In the genomic region with DNA sequence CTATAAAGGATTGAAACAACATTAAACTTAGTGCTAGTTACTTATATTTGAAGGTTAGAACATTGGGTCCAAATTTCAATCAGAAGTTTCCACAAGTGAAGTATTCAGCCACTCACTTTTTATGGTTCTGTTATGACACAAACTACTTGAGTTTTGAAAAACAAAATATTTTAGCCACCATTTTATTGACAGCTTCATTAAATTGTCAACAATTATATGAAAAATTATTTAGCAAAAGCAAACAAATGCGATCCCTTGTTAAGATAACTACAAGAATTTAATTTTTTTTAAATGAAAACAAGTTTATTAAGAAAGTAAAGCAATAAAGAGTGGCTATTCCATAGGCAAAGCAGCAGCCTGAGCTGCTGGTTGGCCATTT, we compare ENCODE assay signal across 28 cellular contexts. TPM values are rescaled to one million over a fixed set of nuclear protein-coding genes. Genes with fewer than 3 reads are reported as not detected.
"Had no signal": no experiment of that assay in that cellular context is flagged by ENCODE, and none has a peak within 500 bp of the region (broad histone marks: within the 10 kb centered on the region; RNA-seq: fewer than 3 reads in every experiment).

No MANE protein-coding gene starts in this region.

- H3K36me3 ChIP-seq: ascending aorta, brain microvascular endothelial cell, pancreas, vagina had no signal

- H3K9me3 ChIP-seq: ascending aorta, mucosa of descending colon, pancreas, psoas muscle, vagina had no signal

- H3K4me3 ChIP-seq: ascending aorta, dorsolateral prefrontal cortex, mucosa of descending colon, skin epidermis, vagina had no signal

- H3K9me3 Mint-ChIP-seq: activated CD4-positive, alpha-beta T cell treated with anti-CD3 and anti-CD28 coated beads, Interleukin-2, amount 10 ng/mL, durations not matched to agents 7 days and 5 days; activated CD8-positive, alpha-beta T cell treated with anti-CD3 and anti-CD28 coated beads for 36 hours; activated naive CD4-positive, alpha-beta T cell treated with anti-CD3 and anti-CD28 coated beads, Interleukin-2, amount 50 U/mL, for 72 hours; effector memory CD8-positive, alpha-beta T cell; nephron progenitor cell; stimulated activated memory B cell treated with anti-CD40 and anti-IgM and Interleukin-4, amounts not matched to agents 10 μg/mL and 1 μg/mL and 100 μg/mL, for 72 hours; T-cell; T-helper 2 cell treated with Interferon-gamma antibody and Interleukin-4, amounts not matched to agents 5 μg/mL and 100 μg/mL, for 36 hours had no signal

- H3K36me3 Mint-ChIP-seq: stimulated activated memory B cell treated with anti-CD40 and anti-IgM and Interleukin-4, amounts not matched to agents 10 μg/mL and 1 μg/mL and 100 μg/mL, for 72 hours; T-cell had no signal

- ATAC-seq: activated CD8-positive, alpha-beta memory T cell treated with anti-CD3 and anti-CD28 coated beads, Interleukin-2, amount 10 ng/mL, durations not matched to agents 7 days and 5 days; activated CD8-positive, alpha-beta T cell treated with anti-CD3 and anti-CD28 coated beads for 36 hours; activated naive CD4-positive, alpha-beta T cell treated with anti-CD3 and anti-CD28 coated beads, Interleukin-2, amount 50 U/mL, for 72 hours; effector memory CD8-positive, alpha-beta T cell; left ventricle myocardium superior; mucosa of descending colon; psoas muscle; right cardiac atrium; stimulated activated memory B cell treated with anti-CD40 and anti-IgM and Interleukin-4, amounts not matched to agents 10 μg/mL and 1 μg/mL and 100 μg/mL, for 72 hours; T-cell had no signal

- DNase-seq: activated CD4-positive, alpha-beta T cell treated with anti-CD3 and anti-CD28 coated beads, Interleukin-2, amount 10 ng/mL, durations not matched to agents 7 days and 5 days; activated CD4-positive, CD25-positive, alpha-beta regulatory T cell treated with anti-CD3 and anti-CD28 coated beads, Interleukin-2, amount 50 U/mL, for 72 hours; activated CD8-positive, alpha-beta memory T cell treated with anti-CD3 and anti-CD28 coated beads, Interleukin-2, amount 10 ng/mL, durations not matched to agents 7 days and 5 days; activated CD8-positive, alpha-beta T cell treated with anti-CD3 and anti-CD28 coated beads for 36 hours; caudate nucleus; dorsolateral prefrontal cortex; effector memory CD8-positive, alpha-beta T cell; foreskin fibroblast; kidney; left ventricle myocardium superior; mesendoderm; mucosa of descending colon; nephron progenitor cell; psoas muscle; right cardiac atrium; stimulated activated CD4-positive, alpha-beta T cell treated with anti-CD3 and anti-CD28 coated beads, Interleukin-2, amount 100 ng/mL, for 24 hours; T-cell; trophoblast cell had no signal

- H3K27ac Mint-ChIP-seq: activated CD4-positive, alpha-beta T cell treated with anti-CD3 and anti-CD28 coated beads, Interleukin-2, amount 10 ng/mL, durations not matched to agents 7 days and 5 days; activated CD8-positive, alpha-beta memory T cell treated with anti-CD3 and anti-CD28 coated beads, Interleukin-2, amount 10 ng/mL, durations not matched to agents 7 days and 5 days; activated CD8-positive, alpha-beta T cell treated with anti-CD3 and anti-CD28 coated beads for 36 hours; activated naive CD4-positive, alpha-beta T cell treated with anti-CD3 and anti-CD28 coated beads, Interleukin-2, amount 50 U/mL, for 72 hours; effector memory CD8-positive, alpha-beta T cell; nephron progenitor cell; stimulated activated memory B cell treated with anti-CD40 and anti-IgM and Interleukin-4, amounts not matched to agents 10 μg/mL and 1 μg/mL and 100 μg/mL, for 72 hours; T-cell; T-helper 2 cell treated with Interferon-gamma antibody and Interleukin-4, amounts not matched to agents 5 μg/mL and 100 μg/mL, for 36 hours had no signal

- H3K27ac ChIP-seq: ascending aorta, brain microvascular endothelial cell, dorsolateral prefrontal cortex, psoas muscle, skin epidermis, vagina, VCaP had no signal

- H3K27me3 ChIP-seq: ascending aorta, brain microvascular endothelial cell, dorsolateral prefrontal cortex, pancreas, vagina had no signal

- H3K4me3 Mint-ChIP-seq: activated CD4-positive, alpha-beta T cell treated with anti-CD3 and anti-CD28 coated beads, Interleukin-2, amount 10 ng/mL, durations not matched to agents 7 days and 5 days; activated CD8-positive, alpha-beta memory T cell treated with anti-CD3 and anti-CD28 coated beads, Interleukin-2, amount 10 ng/mL, durations not matched to agents 7 days and 5 days; activated CD8-positive, alpha-beta T cell treated with anti-CD3 and anti-CD28 coated beads for 36 hours; effector memory CD8-positive, alpha-beta T cell; nephron progenitor cell; stimulated activated memory B cell treated with anti-CD40 and anti-IgM and Interleukin-4, amounts not matched to agents 10 μg/mL and 1 μg/mL and 100 μg/mL, for 72 hours; T-cell; T-helper 2 cell treated with Interferon-gamma antibody and Interleukin-4, amounts not matched to agents 5 μg/mL and 100 μg/mL, for 36 hours had no signal

RNA-seq across cellular contexts. Expression of a gene that starts 3.1 kb away (rescaled TPM):
- total RNA-seq: activated CD8-positive, alpha-beta memory T cell treated with anti-CD3 and anti-CD28 coated beads, Interleukin-2, amount 10 ng/mL, durations not matched to agents 7 days and 5 days; activated CD8-positive, alpha-beta T cell treated with anti-CD3 and anti-CD28 coated beads for 36 hours; activated naive CD4-positive, alpha-beta T cell treated with anti-CD3 and anti-CD28 coated beads, Interleukin-2, amount 50 U/mL, for 72 hours had no signal

RNA-seq across cellular contexts. Expression of a gene that starts 57.4 kb away (rescaled TPM):
- total RNA-seq: activated CD4-positive, alpha-beta T cell treated with anti-CD3 and anti-CD28 coated beads, Interleukin-2, amount 10 ng/mL, durations not matched to agents 7 days and 5 days; activated CD8-positive, alpha-beta memory T cell treated with anti-CD3 and anti-CD28 coated beads, Interleukin-2, amount 10 ng/mL, durations not matched to agents 7 days and 5 days; activated CD8-positive, alpha-beta T cell treated with anti-CD3 and anti-CD28 coated beads for 36 hours; activated naive CD4-positive, alpha-beta T cell treated with anti-CD3 and anti-CD28 coated beads, Interleukin-2, amount 50 U/mL, for 72 hours; ascending aorta; temporal lobe; vagina had no signal
